In genomic region chr5:42806004-42806700, GRCh38 we compare ENCODE assay signal across 17 cellular contexts. TPM values are rescaled to one million over a fixed set of nuclear protein-coding genes. Genes with fewer than 3 reads are reported as not detected.
A peak's percentile ranks its signal among the peaks of the same experiment; 100 is the strongest.
DNase-seq lines count a peak whose midpoint lies in the region; ATAC-seq, FAIRE-seq and TF ChIP-seq lines count a peak whose summit lies in the region.
"Had no signal": no experiment of that assay in that cellular context is flagged by ENCODE, and none has a peak within 500 bp of the region (broad histone marks: within the 10 kb centered on the region; RNA-seq: fewer than 3 reads in every experiment).

No MANE protein-coding gene starts in this region.

- peak; percentile 16 for FAIRE-seq in HTR-8/SVneo (lab: Jason Lieb, UNC)
- FAIRE-seq: H1 had no signal

- H3K4me1 ChIP-seq in lower lobe of right lung, result peaks cover 27% of the 10 kb centered on the region
- H3K4me1 ChIP-seq in upper lobe of right lung, result peaks cover 12% of the 10 kb centered on the region
- H3K4me1 ChIP-seq: HAP-1 had no signal

- H3K27ac ChIP-seq in lower lobe of right lung, result no peak overlapping the region
- no peak overlapping the region for H3K27ac ChIP-seq in upper lobe of right lung
- H3K27ac ChIP-seq: BLaER1 treated with 17β-estradiol and CSF1 and Interleukin-3, amounts not matched to agents 10 nM and 100 nM; HL-60 had no signal

- H3K27me3 ChIP-seq in lower lobe of right lung (ENCODE audit: low read depth), result no peaks in the 10 kb centered on the region
- no peaks in the 10 kb centered on the region for H3K27me3 ChIP-seq in upper lobe of right lung
- H3K27me3 ChIP-seq: BLaER1 treated with 17β-estradiol and CSF1 and Interleukin-3, amounts not matched to agents 10 nM and 100 nM had no signal

- ATAC-seq in left colon (peak; percentile 7), lower lobe of right lung (no peak), upper lobe of right lung (no peak), omental fat pad (ENCODE audit: low FRiP score) (no peak), HG03457 (IDR thresholded peaks at IDR 0.05; ENCODE audit: unreplicated experiment) (no peak)

- H3K36me3 ChIP-seq in lower lobe of right lung, result peaks cover 68% of the 10 kb centered on the region
- peaks cover 67% of the 10 kb centered on the region for H3K36me3 ChIP-seq in upper lobe of right lung
- H3K36me3 ChIP-seq: HAP-1 had no signal

- H3K9me3 ChIP-seq in lower lobe of right lung, result no peaks in the 10 kb centered on the region
- no peaks in the 10 kb centered on the region for H3K9me3 ChIP-seq in upper lobe of right lung
- H3K9me3 ChIP-seq: BLaER1 treated with 17β-estradiol and CSF1 and Interleukin-3, amounts not matched to agents 10 nM and 100 nM; HAP-1 had no signal

- DNase-seq in HTR-8/SVneo (ENCODE audit: insufficient read length, low spot score) (no peak), left colon (no peak), lower lobe of right lung (no peak), upper lobe of right lung (no peak), omental fat pad (ENCODE audit: low spot score) (no peak)
- no peak for DNase-seq in activated CD4-positive, alpha-beta T cell treated with anti-CD3 and anti-CD28 coated beads for 48 hours
- DNase-seq: 8988T; CD4-positive, CD25-positive, alpha-beta regulatory T cell; DMS53; HFFc6; IMR-90 had no signal

- H3K4me3 ChIP-seq in lower lobe of right lung (peak overlapping the region; percentile 17), upper lobe of right lung (peak overlapping the region; percentile 64)
- H3K4me3 ChIP-seq: HAP-1 had no signal

- intact Hi-C loops in left colon (cut with DNase I, micrococcal nuclease), result no loop called here
- intact Hi-C loops in lower lobe of right lung (cut with DNase I), result loop anchor here (5.0 kb wide), 1 partner anchor 81 kb away; no protein-coding TSS in a partner anchor
- intact Hi-C loops in upper lobe of right lung (cut with DNase I), result loop anchor here (10.0 kb wide), 1 partner anchor 89 kb away; no protein-coding TSS in a partner anchor

- TF ChIP-seq CTCF in lower lobe of right lung (IDR thresholded peaks at IDR 0.05) (no peak), upper lobe of right lung (IDR thresholded peaks at IDR 0.05) (no peak), omental fat pad (IDR thresholded peaks at IDR 0.05) (no peak)

RNA-seq across cellular contexts. Expression of gene SELENOP, which starts 5.5 kb away (rescaled TPM):
- total RNA-seq in left colon (1,000 to 10,000 TPM; 1,235 to 2,399 TPM), lower lobe of right lung (705 TPM), upper lobe of right lung (884 TPM), omental fat pad (1,000 to 10,000 TPM in 2 of 4 donors, 100 to 1,000 TPM in 2; 658 to 1,212 (median 1,008) TPM)
- total RNA-seq: Daoy had no signal

RNA-seq across cellular contexts. Expression of gene CCDC152, which starts 49.5 kb away (rescaled TPM):
- total RNA-seq in left colon (under 1 TPM; 0.09 to 0.70 TPM), lower lobe of right lung (1.3 TPM), upper lobe of right lung (0.78 TPM), omental fat pad (under 1 TPM; 0.44 to 0.79 (median 0.56) TPM)

Comparison
In these comparisons a context has a peak if more than half of its experiments do, and no peak if none do; other contexts are left out.
1. intact Hi-C loops: an anchor here in lower lobe of right lung (5.0 kb wide) and upper lobe of right lung (10.0 kb wide); none called in left colon.